8 cellular contexts compared by ENCODE assay signal in genomic region chr10:30151581-30152389, GRCh38.
DNase-seq lines count a peak whose midpoint lies in the region; TF ChIP-seq lines count a peak whose summit lies in the region.
"Had no signal": no experiment of that assay in that cellular context is flagged by ENCODE, and none has a peak within 500 bp of the region (broad histone marks: within the 10 kb centered on the region; RNA-seq: fewer than 3 reads in every experiment).

No MANE protein-coding gene starts in this region.

- CTCF ChIA-PET in HEK293 (lab: Yijun Ruan, JAX) (interaction anchor here (0.5 to 2.2 kb wide), 4 partner anchors 68 to 154 kb away, joined by 3 to 9 read pairs (median 4); no protein-coding TSS in a partner anchor), PC-9 (lab: Charles Lee) (interaction anchor here (0.6 to 1.7 kb wide), 5 partner anchors 35 to 59 kb away, joined by 3 to 6 read pairs (median 4); no protein-coding TSS in a partner anchor)

- WGBS in smooth muscle cell (ENCODE audit: low lambda C conversion rate): 30% methylated on average over 8 of the region's 8 CpGs

- H3K27ac ChIP-seq in HEK293 (ENCODE audit: extremely low read depth, low read depth, low read length): no peak overlapping the region
- H3K27ac ChIP-seq in PC-9: no peak overlapping the region
- H3K27ac ChIP-seq in fibroblast of lung (ENCODE audit: insufficient read depth, low read length): no peak overlapping the region
- H3K27ac ChIP-seq in smooth muscle cell (ENCODE audit: low read depth): peak overlapping the region; percentile 75

- H3K27me3 ChIP-seq in PC-9 (ENCODE audit: insufficient read depth, low read depth) (no peaks in the 10 kb centered on the region), fibroblast of lung (ENCODE audit: control insufficient read depth, insufficient read depth, low read length) (no peaks in the 10 kb centered on the region), smooth muscle cell (ENCODE audit: low read depth) (no peaks in the 10 kb centered on the region)

- H3K4me3 ChIP-seq in HEK293 (ENCODE audit: low read depth, low read length) (no peak overlapping the region), PC-9 (no peak overlapping the region), fibroblast of lung (replicated peaks in 1 of 4; ENCODE audit: control extremely low read depth in 1 of 4, insufficient read depth in 1 of 4, low read depth in 3 of 4, low read length in 4 of 4) (no peak overlapping the region), smooth muscle cell (no peak overlapping the region)

- H3K9ac ChIP-seq in fibroblast of lung (ENCODE audit: insufficient read depth, low read length) (no peak overlapping the region), smooth muscle cell (ENCODE audit: low read depth) (peak overlapping the region; percentile 48)

- no peaks in the 10 kb centered on the region for H3K79me2 ChIP-seq in PC-9 (ENCODE audit: low read depth)
- H3K79me2 ChIP-seq in fibroblast of lung (ENCODE audit: control insufficient read depth, insufficient read depth, low read length): no peaks in the 10 kb centered on the region
- H3K79me2 ChIP-seq in smooth muscle cell (ENCODE audit: low read depth): no peaks in the 10 kb centered on the region

- H3K9me3 ChIP-seq in HEK293 (ENCODE audit: control insufficient read depth, insufficient read depth, low read depth, low read length): no peaks in the 10 kb centered on the region
- H3K9me3 ChIP-seq in PC-9 (ENCODE audit: insufficient read depth, low read depth): no peaks in the 10 kb centered on the region
- H3K9me3 ChIP-seq in fibroblast of lung (ENCODE audit: control insufficient read depth, insufficient read depth, low read depth, low read length): no peaks in the 10 kb centered on the region
- no peaks in the 10 kb centered on the region for H3K9me3 ChIP-seq in smooth muscle cell (replicated peaks; ENCODE audit: low read depth)

- H3K4me1 ChIP-seq in HEK293 (ENCODE audit: control insufficient read depth, insufficient read depth, low read length): no peaks in the 10 kb centered on the region
- peaks cover 11% of the 10 kb centered on the region for H3K4me1 ChIP-seq in PC-9 (replicated peaks; ENCODE audit: insufficient read depth)
- H3K4me1 ChIP-seq in fibroblast of lung (ENCODE audit: control insufficient read depth, extremely low read depth, insufficient read depth, low read length): no peaks in the 10 kb centered on the region
- no peaks in the 10 kb centered on the region for H3K4me1 ChIP-seq in smooth muscle cell (ENCODE audit: low read depth)

- no peaks in the 10 kb centered on the region for H3K9me2 ChIP-seq in PC-9 (ENCODE audit: insufficient read depth)

- no TSS peak for BruUV-seq in PC-9 (replicated peaks; lab: Mats Ljungman, UMichigan)

- H4K20me1 ChIP-seq in PC-9 (ENCODE audit: insufficient read depth): no peaks in the 10 kb centered on the region
- H4K20me1 ChIP-seq in fibroblast of lung (ENCODE audit: control insufficient read depth, extremely low read depth, insufficient read depth, low read length): no peaks in the 10 kb centered on the region
- no peaks in the 10 kb centered on the region for H4K20me1 ChIP-seq in smooth muscle cell (ENCODE audit: low read depth)

- H3K4me2 ChIP-seq in PC-9 (peak overlapping the region; percentile 36), fibroblast of lung (ENCODE audit: extremely low read depth, insufficient read depth, low read length) (no peak overlapping the region), smooth muscle cell (peak overlapping the region; percentile 39)

- intact Hi-C loops in PC-9 (cut with micrococcal nuclease; ENCODE audit: unreplicated experiment): loop anchor here (1.0 to 5.0 kb wide), 4 partner anchors 35 to 149 kb away; no protein-coding TSS in a partner anchor

- no peaks in the 10 kb centered on the region for H3K36me3 ChIP-seq in HEK293 (ENCODE audit: control insufficient read depth in 2 of 2, insufficient read depth in 1 of 2, low read length in 2 of 2)
- H3K36me3 ChIP-seq in PC-9 (ENCODE audit: low read depth): no peaks in the 10 kb centered on the region
- H3K36me3 ChIP-seq in fibroblast of lung (ENCODE audit: control insufficient read depth, insufficient read depth, low read length): no peaks in the 10 kb centered on the region
- no peaks in the 10 kb centered on the region for H3K36me3 ChIP-seq in smooth muscle cell (ENCODE audit: low read depth)

- DNase-seq in PC-9 (peak; percentile 80 to 84), fibroblast of lung (ENCODE audit: low read depth in 2 of 2) (peak; percentile 93 to 94), smooth muscle cell (lab: John Stamatoyannopoulos, UW; ENCODE audit: unreplicated experiment) (peak; percentile 21), GM10266 (ENCODE audit: extremely low spot score) (no peak), NCI-H1048 (lab: John Stamatoyannopoulos, UW) (no peak), GM19240 (ENCODE audit: insufficient read length, low spot score) (no peak)
- DNase-seq: activated CD4-positive, alpha-beta memory T cell treated with anti-CD3 and anti-CD28 coated beads, Interleukin-2, amount 10 ng/mL, durations not matched to agents 7 days and 5 days had no signal

- H2AFZ ChIP-seq in PC-9 (no peak overlapping the region), fibroblast of lung (ENCODE audit: low read length) (no peak overlapping the region), smooth muscle cell (ENCODE audit: low read depth) (no peak overlapping the region)

- H3F3A ChIP-seq in PC-9 (ENCODE audit: insufficient read depth, low read depth): peaks cover 3% of the 10 kb centered on the region; the same call in 1 of the 2 replicates
- no peaks in the 10 kb centered on the region for H3F3A ChIP-seq in smooth muscle cell (ENCODE audit: low read depth)

- no peak for TF ChIP-seq CTCF in HEK293 (tag by site-specific recombination; IDR thresholded peaks at IDR 0.05)
- TF ChIP-seq CTCF in PC-9 (conservative IDR thresholded peaks at IDR 0.05): no peak; the same call in 1 of the 2 replicates
- no peak for TF ChIP-seq CTCF in fibroblast of lung (conservative IDR thresholded peaks at IDR 0.05 in 1 of 2, IDR thresholded peaks at IDR 0.05 in 1 of 2; ENCODE audit: low read depth in 1 of 2, low read length in 2 of 2)
- TF ChIP-seq CTCF in smooth muscle cell (IDR thresholded peaks at IDR 0.05; ENCODE audit: borderline replicate concordance, insufficient read depth, poor library complexity, severe bottlenecking): no peak
- TF ChIP-seq CTCF in GM10266 (IDR thresholded peaks at IDR 0.05; ENCODE audit: control insufficient read depth, insufficient read depth, low read depth, missing control alignments): no peak

- POLR2A ChIA-PET in HEK293 (lab: Yijun Ruan, JAX) (no interaction called here), PC-9 (lab: Charles Lee; ENCODE audit: unreplicated experiment) (interaction anchor here (0.6 kb wide), 2 partner anchors 56 to 1587 kb away, joined by 3 to 4 read pairs; no protein-coding TSS in a partner anchor)

TF ChIP-seq in HEK293, 187 proteins besides CTCF, POLR2A, EP300 and RAD21:
- TF ChIP-seq KLF10 (tag by site-specific recombination; IDR thresholded peaks at IDR 0.05): no peak
- peak; percentile 50; the same call in 1 of the 2 replicates for TF ChIP-seq KLF1 (tag by site-specific recombination; IDR thresholded peaks at IDR 0.05)
- TF ChIP-seq ZNF350 (tag by site-specific recombination; IDR thresholded peaks at IDR 0.05): no peak
- no peak for TF ChIP-seq ZNF433 (tag by site-specific recombination; IDR thresholded peaks at IDR 0.05; ENCODE audit: low read depth)

Comparison
In these comparisons a context has a peak if more than half of its experiments do, and no peak if none do; other contexts are left out.
1. DNase-seq: peak in PC-9 (2 of 2), fibroblast of lung (2 of 2) and smooth muscle cell (single experiment); none in GM10266 (single experiment), NCI-H1048 (single experiment) and GM19240 (single experiment).